Comparison of ENCODE assay signal across 1 cellular context in genomic region chr17:47279062-47279801, GRCh38.
A peak's percentile ranks its signal among the peaks of the same experiment; 100 is the strongest.
TF ChIP-seq lines count a peak whose summit lies in the region.

No MANE protein-coding gene starts in this region.

TF ChIP-seq in GM12878, 131 proteins besides CTCF, POLR2A, EP300 and RAD21 (continued from another document):
- peak; percentile 98 for TF ChIP-seq ATF2 (IDR thresholded peaks at IDR 0.05; ENCODE audit: low read length)
- TF ChIP-seq MXI1 (IDR thresholded peaks at IDR 0.05; ENCODE audit: low read depth, low read length), result no peak
- TF ChIP-seq MYC (IDR thresholded peaks at IDR 0.05; ENCODE audit: insufficient read depth, insufficient read length, insufficient replicate concordance, low read length, severe bottlenecking), result no peak
- no peak for TF ChIP-seq FOS (IDR thresholded peaks at IDR 0.05; ENCODE audit: borderline replicate concordance, extremely low read depth, insufficient read length)
- TF ChIP-seq CBX3 (IDR thresholded peaks at IDR 0.05; ENCODE audit: borderline replicate concordance, low read depth), result no peak
- peak; percentile 89 for TF ChIP-seq CREM (IDR thresholded peaks at IDR 0.05; ENCODE audit: low read depth)
- no peak for TF ChIP-seq WRNIP1 (IDR thresholded peaks at IDR 0.05; ENCODE audit: borderline replicate concordance, low read depth, low read length)
- peak; percentile 83; the same call in 1 of the 2 replicates for TF ChIP-seq RBBP5 (conservative IDR thresholded peaks at IDR 0.05)
